30 cellular contexts compared by ENCODE assay signal in the genomic region with DNA sequence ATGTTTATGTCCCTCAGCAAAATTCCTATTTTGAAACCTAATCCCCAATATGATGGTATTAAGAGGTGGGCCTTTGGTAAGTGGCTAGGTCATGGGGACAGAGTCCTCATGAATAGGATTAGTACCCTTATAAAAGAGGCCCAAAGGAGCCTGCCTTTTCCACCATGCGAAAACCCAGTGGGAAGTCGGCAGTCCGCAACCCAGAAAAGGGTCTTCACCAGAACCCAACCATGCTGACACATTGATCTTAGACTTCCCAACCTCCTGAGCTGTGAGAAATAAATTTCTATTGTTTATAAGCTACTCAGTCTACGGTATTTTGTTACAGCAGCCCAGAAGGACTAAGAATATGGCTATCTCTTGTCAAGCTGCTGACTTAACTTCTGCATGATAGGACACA.
"Had no signal": no experiment of that assay in that cellular context is flagged by ENCODE, and none has a peak within 500 bp of the region (broad histone marks: within the 10 kb centered on the region; RNA-seq: fewer than 3 reads in every experiment).

No MANE protein-coding gene starts in this region.

- H3K27me3 Mint-ChIP-seq: activated CD4-positive, alpha-beta memory T cell treated with anti-CD3 and anti-CD28 coated beads, Interleukin-2, amount 10 ng/mL, durations not matched to agents 7 days and 5 days; activated CD8-positive, alpha-beta memory T cell treated with anti-CD3 and anti-CD28 coated beads, Interleukin-2, amount 10 ng/mL, durations not matched to agents 7 days and 5 days; activated naive CD4-positive, alpha-beta T cell treated with anti-CD3 and anti-CD28 coated beads, Interleukin-2, amount 50 U/mL, for 24 hours had no signal

- H3K9me3 Mint-ChIP-seq: activated CD4-positive, alpha-beta memory T cell treated with anti-CD3 and anti-CD28 coated beads, Interleukin-2, amount 10 ng/mL, durations not matched to agents 7 days and 5 days; activated naive CD4-positive, alpha-beta T cell treated with anti-CD3 and anti-CD28 coated beads, Interleukin-2, amount 50 U/mL, for 24 hours; T-helper 2 cell treated with Interferon-gamma antibody and Interleukin-4, amounts not matched to agents 5 μg/mL and 100 μg/mL, for 36 hours had no signal

- DNase-seq: activated CD4-positive, alpha-beta memory T cell treated with anti-CD3 and anti-CD28 coated beads, Interleukin-2, amount 10 ng/mL, durations not matched to agents 7 days and 5 days; activated CD4-positive, alpha-beta T cell treated with anti-CD3 and anti-CD28 coated beads for 4 hours; activated CD8-positive, alpha-beta memory T cell treated with anti-CD3 and anti-CD28 coated beads for 24 hours; activated CD8-positive, alpha-beta memory T cell treated with anti-CD3 and anti-CD28 coated beads, Interleukin-2, amount 10 ng/mL, durations not matched to agents 7 days and 5 days; activated CD8-positive, alpha-beta memory T cell treated with anti-CD3 and anti-CD28 coated beads, Interleukin-2, amount 50 U/mL, for 48 hours; activated effector memory CD4-positive, alpha-beta T cell treated with anti-CD3 and anti-CD28 coated beads, Interleukin-2, amount 50 U/mL, for 16 hours; activated naive CD4-positive, alpha-beta T cell; activated T-cell treated with anti-CD3 and anti-CD28 coated beads, Interleukin-2, amount 50 U/mL, for 48 hours; adrenal gland; body of pancreas; cerebellar nuclear complex; NCI-H1092 treated with DMSO at 0.1 percent for 48 hours; NCI-H1417; NCI-H146; NCI-H187; NCI-H2029 treated with DMSO at 0.1 percent for 48 hours; NCI-H2107; NCI-H2171; NCI-H510A; NCI-H526; NCI-H748 treated with DMSO at 0.1 percent for 48 hours; NK-92 treated with Interleukin-12 subunit alpha and Interleukin-12 subunit beta, amount 100 ng/mL, for 24 hours; PC-3; Peyer's patch; RPMI8226; SIG-M5 had no signal

- H3K27me3 ChIP-seq: adrenal gland, body of pancreas, breast epithelium, Peyer's patch had no signal

- H3K4me1 ChIP-seq: body of pancreas, breast epithelium, Peyer's patch had no signal

- H3K4me3 ChIP-seq: adrenal gland, body of pancreas, breast epithelium, Peyer's patch had no signal

- H3K4me3 Mint-ChIP-seq: activated CD4-positive, alpha-beta memory T cell treated with anti-CD3 and anti-CD28 coated beads, Interleukin-2, amount 10 ng/mL, durations not matched to agents 7 days and 5 days; activated CD8-positive, alpha-beta memory T cell treated with anti-CD3 and anti-CD28 coated beads, Interleukin-2, amount 10 ng/mL, durations not matched to agents 7 days and 5 days; activated naive CD4-positive, alpha-beta T cell treated with anti-CD3 and anti-CD28 coated beads, Interleukin-2, amount 50 U/mL, for 24 hours; T-helper 2 cell treated with Interferon-gamma antibody and Interleukin-4, amounts not matched to agents 5 μg/mL and 100 μg/mL, for 36 hours had no signal

- H3K9me3 ChIP-seq: adrenal gland, body of pancreas, breast epithelium, Peyer's patch had no signal

- ATAC-seq: activated CD4-positive, CD25-positive, alpha-beta regulatory T cell treated with anti-CD3 and anti-CD28 coated beads, Interleukin-2, amount 50 U/mL, for 24 hours; activated CD8-positive, alpha-beta memory T cell treated with anti-CD3 and anti-CD28 coated beads, Interleukin-2, amount 10 ng/mL, durations not matched to agents 7 days and 5 days; body of pancreas; PC-3 had no signal

- H3K4me1 Mint-ChIP-seq: activated CD4-positive, alpha-beta memory T cell treated with anti-CD3 and anti-CD28 coated beads, Interleukin-2, amount 10 ng/mL, durations not matched to agents 7 days and 5 days; activated naive CD4-positive, alpha-beta T cell treated with anti-CD3 and anti-CD28 coated beads, Interleukin-2, amount 50 U/mL, for 24 hours had no signal

- H3K27ac Mint-ChIP-seq: activated CD4-positive, alpha-beta memory T cell treated with anti-CD3 and anti-CD28 coated beads, Interleukin-2, amount 10 ng/mL, durations not matched to agents 7 days and 5 days; activated CD8-positive, alpha-beta memory T cell treated with anti-CD3 and anti-CD28 coated beads, Interleukin-2, amount 10 ng/mL, durations not matched to agents 7 days and 5 days; activated naive CD4-positive, alpha-beta T cell treated with anti-CD3 and anti-CD28 coated beads, Interleukin-2, amount 50 U/mL, for 24 hours; T-helper 2 cell treated with Interferon-gamma antibody and Interleukin-4, amounts not matched to agents 5 μg/mL and 100 μg/mL, for 36 hours had no signal

- H3K27ac ChIP-seq: adrenal gland, body of pancreas, breast epithelium, Peyer's patch had no signal
